12 cellular contexts compared by ENCODE assay signal in the genomic region with DNA sequence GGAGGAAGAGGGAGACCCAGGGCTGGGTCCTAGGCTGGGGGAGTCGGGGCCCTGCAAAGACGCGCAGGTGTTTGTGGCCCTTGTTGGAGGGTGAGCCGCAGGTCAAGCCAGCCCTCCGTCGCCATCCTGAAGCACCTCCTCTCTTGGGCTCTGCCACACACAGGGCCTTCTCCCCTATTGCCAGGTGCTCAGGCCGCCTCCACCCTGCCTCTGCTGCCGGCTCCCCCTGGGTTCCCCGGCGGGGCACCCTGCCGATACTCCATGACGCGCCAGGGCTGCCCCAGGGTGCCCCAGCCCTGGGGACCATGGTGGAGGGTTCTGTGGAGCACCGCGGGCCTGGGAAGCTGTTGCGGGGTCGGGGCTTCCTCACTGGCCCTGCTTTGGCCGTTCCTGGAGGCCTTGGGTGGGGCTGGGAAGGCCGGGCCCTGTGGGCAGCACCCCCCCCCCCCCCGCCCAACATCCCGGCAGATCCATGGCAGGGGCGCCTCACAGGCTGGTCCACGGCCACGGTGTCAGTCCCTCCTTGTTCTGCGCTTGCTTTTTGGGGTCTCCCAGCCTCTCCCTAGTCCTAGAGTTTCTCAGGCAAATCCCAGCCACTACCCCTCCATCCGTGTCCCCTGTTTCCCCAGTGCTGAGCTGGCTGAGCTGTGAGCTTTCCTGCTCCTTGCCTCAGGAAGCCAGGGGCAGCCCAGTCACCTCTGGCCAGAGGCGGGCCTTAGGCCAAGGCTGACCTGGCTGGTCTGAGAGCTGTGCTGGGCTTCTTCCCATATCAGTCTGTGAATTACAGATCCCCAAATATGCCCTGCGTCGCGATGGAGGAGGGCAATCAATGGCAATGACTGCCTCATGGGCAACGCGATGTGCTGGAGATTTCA. TPM values are rescaled to one million over a fixed set of nuclear protein-coding genes. Genes with fewer than 3 reads are reported as not detected.
DNase-seq lines count a peak whose midpoint lies in the region; FAIRE-seq and TF ChIP-seq lines count a peak whose summit lies in the region.
"Had no signal": no experiment of that assay in that cellular context is flagged by ENCODE, and none has a peak within 500 bp of the region (broad histone marks: within the 10 kb centered on the region; RNA-seq: fewer than 3 reads in every experiment).

No MANE protein-coding gene starts in this region.

- FAIRE-seq in D721Med (lab: Jason Lieb, UNC), result no peak

- H3K9me3 ChIP-seq in Peyer's patch (no peaks in the 10 kb centered on the region), right atrium auricular region (no peaks in the 10 kb centered on the region), sigmoid colon (no peaks in the 10 kb centered on the region), ovary (no peaks in the 10 kb centered on the region)

- TF ChIP-seq EP300 in sigmoid colon (IDR thresholded peaks at IDR 0.05) (no peak), ovary (IDR thresholded peaks at IDR 0.05) (no peak)

- H3K36me3 ChIP-seq in Peyer's patch, result no peaks in the 10 kb centered on the region
- no peaks in the 10 kb centered on the region for H3K36me3 ChIP-seq in right atrium auricular region
- no peaks in the 10 kb centered on the region for H3K36me3 ChIP-seq in sigmoid colon
- no peaks in the 10 kb centered on the region for H3K36me3 ChIP-seq in ovary

- H3K4me1 ChIP-seq in Peyer's patch (peaks cover 3 to 53% (median 25%) of the 10 kb centered on the region in 4 donors), right atrium auricular region (peaks cover 0 to 60% of the 10 kb centered on the region in 2 donors), sigmoid colon (peaks cover 0 to 20% (median 18%) of the 10 kb centered on the region in 4 donors), ovary (ENCODE audit: insufficient read depth) (peaks cover 1% of the 10 kb centered on the region)

- H3K27me3 ChIP-seq in Peyer's patch (no peaks in the 10 kb centered on the region), right atrium auricular region (no peaks in the 10 kb centered on the region), sigmoid colon (peaks cover 4 to 43% (median 20%) of the 10 kb centered on the region in 3 donors), ovary (no peaks in the 10 kb centered on the region)

- WGBS in sigmoid colon, 2 donors, result 81 to 85% methylated on average over 32 of the region's 32 CpGs
- WGBS in ovary, 3 donors, result 84 to 87% (median 85%) methylated on average over 22 to 32 of the region's 32 CpGs

- intact Hi-C loops in sigmoid colon (cut with DNase I), result loop anchor here (5.0 to 10.0 kb wide), 2 partner anchors 97 to 330 kb away; no protein-coding TSS in a partner anchor
- intact Hi-C loops in ovary (cut with DNase I), result loop anchor here (2.0 to 10.0 kb wide), 6 partner anchors 70 to 102 kb away; partner anchors contain the start of gene UPB1 (in 2 of the 4)

- DNase-seq in GM12865 (ENCODE audit: low read depth), result no peak
- no peak for DNase-seq in Peyer's patch
- no peak for DNase-seq in right atrium auricular region (ENCODE audit: low spot score)
- DNase-seq in sigmoid colon, result no peak
- no peak for DNase-seq in central memory CD4-positive, alpha-beta T cell
- no peak for DNase-seq in ovary
- no peak for DNase-seq in RWPE1 (ENCODE audit: low spot score)
- DNase-seq in D721Med (ENCODE audit: insufficient read length, low spot score), result no peak
- DNase-seq: activated gamma-delta T cell treated with Interleukin-2 at 50 U/mL for 16 hours; NCI-H2029; stimulated activated CD4-positive, alpha-beta T cell treated with anti-CD3 and anti-CD28 coated beads, Interleukin-2, amount 100 ng/mL, for 48 hours had no signal

- CTCF ChIA-PET in RWPE1 (lab: Yijun Ruan, JAX), result no interaction called here

- peak overlapping the region in 1 of 4 donors; percentile 96 for H3K27ac ChIP-seq in Peyer's patch
- H3K27ac ChIP-seq in right atrium auricular region, result peak overlapping the region in 1 of 2 donors; percentile 67
- peak overlapping the region in 1 of 4 donors; percentile 8 for H3K27ac ChIP-seq in sigmoid colon
- H3K27ac ChIP-seq in ovary, result no peak overlapping the region
- H3K27ac ChIP-seq in RWPE1, result no peak overlapping the region

- H3K4me3 ChIP-seq in GM12865 (ENCODE audit: low read depth, low read length) (peak overlapping the region; percentile 66), Peyer's patch (peak overlapping the region in 3 of 4 donors; percentile 56 to 69 (median 68)), right atrium auricular region (peak overlapping the region; percentile 60 to 74), sigmoid colon (peak overlapping the region in 3 of 4 donors; percentile 41 to 55 (median 53)), ovary (no peak overlapping the region)

- POLR2A ChIA-PET in RWPE1 (lab: Yijun Ruan, JAX; ENCODE audit: low non-redundant PET), result no interaction called here

- no peak for TF ChIP-seq CTCF in GM12865 (IDR thresholded peaks at IDR 0.05; ENCODE audit: insufficient read depth, low read depth, low read length, missing control alignments)
- no peak for TF ChIP-seq CTCF in Peyer's patch (IDR thresholded peaks at IDR 0.05)
- TF ChIP-seq CTCF in right atrium auricular region (IDR thresholded peaks at IDR 0.05), result no peak
- no peak for TF ChIP-seq CTCF in sigmoid colon (IDR thresholded peaks at IDR 0.05)
- TF ChIP-seq CTCF in ovary (IDR thresholded peaks at IDR 0.05), result no peak
- TF ChIP-seq CTCF in RWPE1 (conservative IDR thresholded peaks at IDR 0.05; ENCODE audit: low read depth), result no peak
- TF ChIP-seq CTCF in D721Med (IDR thresholded peaks at IDR 0.05; ENCODE audit: insufficient read depth, missing control alignments), result no peak

- TF ChIP-seq POLR2A in Peyer's patch (IDR thresholded peaks at IDR 0.05) (no peak), sigmoid colon (IDR thresholded peaks at IDR 0.05) (no peak), ovary (IDR thresholded peaks at IDR 0.05) (no peak)

RNA-seq across cellular contexts. Expression of gene ADORA2A, which starts 2.3 kb away (rescaled TPM):
- total RNA-seq in Peyer's patch, result 1 to 10 TPM; 1.3 to 4.3 (median 2.6) TPM
- total RNA-seq in right atrium auricular region, result 1 to 10 TPM; 5.9 to 7.1 TPM
- 1 to 10 TPM; 2.1 to 5.3 (median 3.3) TPM for total RNA-seq in sigmoid colon
- polyA plus RNA-seq in sigmoid colon, result 1 to 10 TPM; 1.2 to 9.3 (median 1.8) TPM
- 1 to 10 TPM; 1.5 to 5.0 (median 2.9) TPM for total RNA-seq in ovary
- 1 to 10 TPM in 1 of 2 donors, under 1 TPM in 1; 0.57 to 2.2 TPM for polyA plus RNA-seq in ovary
- total RNA-seq: epithelial cell of proximal tubule had no signal
